In genomic region chr2:142952793-142953192, GRCh38 we compare ENCODE assay signal across 23 cellular contexts.
DNase-seq lines count a peak whose midpoint lies in the region; ATAC-seq, FAIRE-seq and TF ChIP-seq lines count a peak whose summit lies in the region.
"Had no signal": no experiment of that assay in that cellular context is flagged by ENCODE, and none has a peak within 500 bp of the region (broad histone marks: within the 10 kb centered on the region; RNA-seq: fewer than 3 reads in every experiment).

No MANE protein-coding gene starts in this region.

- peak overlapping the region; percentile 84 for H3K27ac Mint-ChIP-seq in mesothelial cell of epicardium
- H3K27ac Mint-ChIP-seq in natural killer cell treated with Interleukin-12 subunit alpha and Interleukin-12 subunit beta and Interleukin-15 and Interleukin-18, amount 100 ng/mL, for 72 hours, result no peak overlapping the region
- H3K27ac Mint-ChIP-seq: HFFc6 had no signal

- no peak overlapping the region for H3K27ac ChIP-seq in small intestine (ENCODE audit: low read depth in 1 of 2, low read length in 1 of 2)
- H3K27ac ChIP-seq: 22Rv1, Peyer's patch, SK-N-MC had no signal

- no peak for TF ChIP-seq CTCF in mesothelial cell of epicardium (IDR thresholded peaks at IDR 0.05; ENCODE audit: unreplicated experiment)

- no peaks in the 10 kb centered on the region for H3K27me3 Mint-ChIP-seq in mesothelial cell of epicardium (ENCODE audit: low read depth)
- H3K27me3 Mint-ChIP-seq in natural killer cell treated with Interleukin-12 subunit alpha and Interleukin-12 subunit beta and Interleukin-15 and Interleukin-18, amount 100 ng/mL, for 72 hours, result peaks cover 6 to 13% of the 10 kb centered on the region in 2 donors

- 44 to 67% (median 52%) methylated on average over 2 of the region's 2 CpGs for WGBS in small intestine, 3 donors

- CTCF ChIA-PET in HEK293T (lab: Yijun Ruan, JAX), result no interaction called here

- H3K4me3 ChIP-seq in small intestine (ENCODE audit: low read depth in 1 of 2, low read length in 2 of 2), result no peak overlapping the region
- H3K4me3 ChIP-seq: Peyer's patch, SK-N-MC had no signal

- H3K4me1 Mint-ChIP-seq in mesothelial cell of epicardium, result peaks cover 14% of the 10 kb centered on the region
- no peaks in the 10 kb centered on the region for H3K4me1 Mint-ChIP-seq in natural killer cell treated with Interleukin-12 subunit alpha and Interleukin-12 subunit beta and Interleukin-15 and Interleukin-18, amount 100 ng/mL, for 72 hours (ENCODE audit: low read depth in 2 of 2)

- POLR2A ChIA-PET in HEK293T (lab: Yijun Ruan, JAX), result no interaction called here

- peaks cover 22% of the 10 kb centered on the region for H3K9me3 Mint-ChIP-seq in mesothelial cell of epicardium
- H3K9me3 Mint-ChIP-seq in natural killer cell treated with Interleukin-12 subunit alpha and Interleukin-12 subunit beta and Interleukin-15 and Interleukin-18, amount 100 ng/mL, for 72 hours, result peaks cover 6% of the 10 kb centered on the region

- no peak for FAIRE-seq in small intestine (lab: Jason Lieb, UNC)
- FAIRE-seq: GM18507 had no signal

- peaks cover 19% of the 10 kb centered on the region for H3K36me3 Mint-ChIP-seq in mesothelial cell of epicardium
- H3K36me3 Mint-ChIP-seq in natural killer cell treated with Interleukin-12 subunit alpha and Interleukin-12 subunit beta and Interleukin-15 and Interleukin-18, amount 100 ng/mL, for 72 hours, result no peaks in the 10 kb centered on the region

- H3K9me3 ChIP-seq in small intestine (ENCODE audit: control insufficient read depth, low read depth), result no peaks in the 10 kb centered on the region
- H3K9me3 ChIP-seq: Peyer's patch had no signal

- DNase-seq in DMS53 (lab: John Stamatoyannopoulos, UW) (peak; percentile 11), DMS53 treated with DMSO at 0.1 percent for 48 hours (lab: John Stamatoyannopoulos, UW; ENCODE audit: unreplicated experiment) (no peak), HEK293T (ENCODE audit: extremely low spot score) (no peak), NCI-H526 (lab: John Stamatoyannopoulos, UW) (peak; percentile 62 to 67), mesothelial cell of epicardium (ENCODE audit: low spot score in 2 of 2, unreplicated experiment in 2 of 2) (no peak), small intestine (no peak)
- DNase-seq in natural killer cell treated with Interleukin-12 subunit alpha and Interleukin-12 subunit beta and Interleukin-15 and Interleukin-18, amount 100 ng/mL, for 72 hours (ENCODE audit: low spot score), result no peak
- DNase-seq: ACHN, Calu3, H7, HFFc6, NCI-H1092 treated with DMSO at 0.1 percent for 48 hours, NCI-H146, NCI-H1930, NCI-H2227 treated with DMSO at 0.1 percent for 48 hours, NCI-H510A, NCI-H82, Peyer's patch, SIG-M5 had no signal

- no peak overlapping the region for H3K4me3 Mint-ChIP-seq in mesothelial cell of epicardium
- H3K4me3 Mint-ChIP-seq in natural killer cell treated with Interleukin-12 subunit alpha and Interleukin-12 subunit beta and Interleukin-15 and Interleukin-18, amount 100 ng/mL, for 72 hours, result no peak overlapping the region
- H3K4me3 Mint-ChIP-seq: HFFc6 had no signal

- ATAC-seq in natural killer cell treated with Interleukin-12 subunit alpha and Interleukin-12 subunit beta and Interleukin-15 and Interleukin-18, amount 100 ng/mL, for 72 hours, result no peak
- ATAC-seq in GM21367 (IDR thresholded peaks at IDR 0.05; ENCODE audit: unreplicated experiment), result no peak

- no peaks in the 10 kb centered on the region for H3K36me3 ChIP-seq in small intestine (ENCODE audit: control insufficient read depth in 2 of 2, insufficient read depth in 2 of 2, low read length in 2 of 2)
- H3K36me3 ChIP-seq: Peyer's patch had no signal

- H3K4me1 ChIP-seq in small intestine (ENCODE audit: control insufficient read depth in 2 of 2, insufficient read depth in 1 of 2, low read depth in 1 of 2, low read length in 1 of 2), result no peaks in the 10 kb centered on the region
- H3K4me1 ChIP-seq: Peyer's patch had no signal

- H3K27me3 ChIP-seq in small intestine (ENCODE audit: control insufficient read depth in 2 of 2, insufficient read depth in 2 of 2, low read length in 2 of 2), result no peaks in the 10 kb centered on the region
- H3K27me3 ChIP-seq: Peyer's patch had no signal

TF ChIP-seq in HEK293T, 16 proteins besides CTCF, POLR2A, EP300 and RAD21:
- TF ChIP-seq L3MBTL2 (conservative IDR thresholded peaks at IDR 0.05) (no peak), FOXA1 (IDR thresholded peaks at IDR 0.05) (0 out of 2 replicates have a peak, but pooled peaks have one; percentile 37), ZNF384 (IDR thresholded peaks at IDR 0.05) (0 out of 2 replicates have a peak, but pooled peaks have one; percentile 9), BHLHE40 (IDR thresholded peaks at IDR 0.05; ENCODE audit: borderline replicate concordance) (no peak), SP1 (IDR thresholded peaks at IDR 0.05) (no peak), CTBP1 (IDR thresholded peaks at IDR 0.05; ENCODE audit: borderline replicate concordance) (peak; percentile 13; the same call in 1 of the 2 replicates), NFRKB (IDR thresholded peaks at IDR 0.05) (no peak), TARDBP (IDR thresholded peaks at IDR 0.05) (no peak), SUZ12 (IDR thresholded peaks at IDR 0.05) (no peak), ARNT (IDR thresholded peaks at IDR 0.05) (no peak), PKNOX1 (IDR thresholded peaks at IDR 0.05) (no peak)

Comparison
In these comparisons a context has a peak if more than half of its experiments do, and no peak if none do; other contexts are left out.
1. DNase-seq: peak in DMS53 (single experiment) and NCI-H526 (2 of 2); none in DMS53 treated with DMSO at 0.1 percent for 48 hours (single experiment), HEK293T (single experiment), mesothelial cell of epicardium (0 of 2), natural killer cell treated with Interleukin-12 subunit alpha and Interleukin-12 subunit beta and Interleukin-15 and Interleukin-18, amount 100 ng/mL, for 72 hours (single experiment) and small intestine (single experiment).